ENCODE assay signal across 14 cellular contexts in the genomic region with DNA sequence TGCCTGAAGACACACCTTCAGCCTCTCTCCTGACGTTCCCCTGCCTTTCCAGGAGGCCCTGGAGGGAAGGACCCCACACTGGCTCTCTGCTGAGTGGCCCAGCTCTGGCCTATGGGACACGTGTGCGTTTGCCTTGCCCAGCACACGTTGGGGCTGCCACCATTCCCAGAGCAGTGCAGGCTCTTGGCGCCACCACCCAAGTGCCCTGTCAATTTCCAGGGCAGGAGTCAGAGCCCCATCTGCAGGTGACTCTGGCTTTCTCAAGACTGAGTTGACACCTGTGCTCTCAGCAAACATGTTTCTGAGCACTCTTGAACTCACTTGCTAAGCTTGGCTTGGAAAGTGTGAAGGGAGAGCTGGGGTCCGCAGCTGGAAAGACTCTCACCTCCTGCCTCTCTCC. TPM values are rescaled to one million over a fixed set of nuclear protein-coding genes. Genes with fewer than 3 reads are reported as not detected.
DNase-seq lines count a peak whose midpoint lies in the region; FAIRE-seq and TF ChIP-seq lines count a peak whose summit lies in the region.
"Had no signal": no experiment of that assay in that cellular context is flagged by ENCODE, and none has a peak within 500 bp of the region (broad histone marks: within the 10 kb centered on the region; RNA-seq: fewer than 3 reads in every experiment).

No MANE protein-coding gene starts in this region.

- CTCF ChIA-PET in activated CD4-positive, alpha-beta memory T cell treated with anti-CD3 and anti-CD28 coated beads for 36 hours (lab: Charles Lee), result interaction anchor here (4.7 kb wide), 1 partner anchor 74 kb away, joined by 38 read pairs; no protein-coding TSS in a partner anchor
- CTCF ChIA-PET in activated CD4-positive, alpha-beta memory T cell treated with anti-CD3 and anti-CD28 coated beads, Interleukin-2, amount 10 ng/mL, durations not matched to agents 7 days and 5 days (lab: Charles Lee), result no interaction called here

- no CpG with 5 or more reads among the region's 6 CpGs for WGBS in neuronal stem cell (ENCODE audit: extremely low coverage in 2 of 2, insufficient read length in 2 of 2, insufficient replicate concordance in 1 of 2), 2 donors

- H3K79me1 ChIP-seq in neuronal stem cell (ENCODE audit: low read depth, low read length), result no peaks in the 10 kb centered on the region

- H3K4me1 ChIP-seq in neuronal stem cell (ENCODE audit: control insufficient read depth in 2 of 2, insufficient read depth in 1 of 2, low read depth in 1 of 2, low read length in 2 of 2), result peaks cover 0 to 7% of the 10 kb centered on the region in 2 donors

- H3K4me1 Mint-ChIP-seq in activated CD4-positive, alpha-beta memory T cell treated with anti-CD3 and anti-CD28 coated beads for 36 hours (ENCODE audit: low read depth), result peaks cover 23% of the 10 kb centered on the region
- H3K4me1 Mint-ChIP-seq in activated CD4-positive, alpha-beta memory T cell treated with anti-CD3 and anti-CD28 coated beads, Interleukin-2, amount 10 ng/mL, durations not matched to agents 7 days and 5 days, result peaks cover 12% of the 10 kb centered on the region

- no peaks in the 10 kb centered on the region for H4K20me1 ChIP-seq in SU-DHL-6 (ENCODE audit: low read depth, low read length)

- peak; percentile 59 for TF ChIP-seq CTCF in GM13977 (IDR thresholded peaks at IDR 0.05; ENCODE audit: extremely low read depth, insufficient read depth, missing control alignments)
- TF ChIP-seq CTCF in SU-DHL-6 (IDR thresholded peaks at IDR 0.05; ENCODE audit: insufficient read depth, low read length, poor library complexity, severe bottlenecking), result peak; percentile 49

- H3K14ac ChIP-seq in neuronal stem cell (ENCODE audit: low read length), result peak overlapping the region; percentile 6

- H2BK120ac ChIP-seq in neuronal stem cell (ENCODE audit: low read depth, low read length), result no peak overlapping the region

- peak; percentile 42 for DNase-seq in activated CD4-positive, alpha-beta memory T cell treated with anti-CD3 and anti-CD28 coated beads for 36 hours
- no peak for DNase-seq in activated CD4-positive, alpha-beta memory T cell treated with anti-CD3 and anti-CD28 coated beads, Interleukin-2, amount 10 ng/mL, durations not matched to agents 7 days and 5 days
- DNase-seq in GM13977 (ENCODE audit: low spot score), result no peak
- no peak for DNase-seq in neuronal stem cell (ENCODE audit: low spot score)
- DNase-seq in NK-92 (lab: John Stamatoyannopoulos, UW; ENCODE audit: unreplicated experiment), result no peak
- DNase-seq in COLO829 (ENCODE audit: low spot score), result no peak
- no peak for DNase-seq in urothelium cell line (ENCODE audit: low spot score)
- DNase-seq: activated naive CD8-positive, alpha-beta T cell treated with anti-CD3 and anti-CD28 coated beads, Interleukin-2, amount 10 ng/mL, durations not matched to agents 7 days and 5 days; EL; KG1; NCI-H2081 treated with DMSO at 0.1 percent for 48 hours had no signal

- H3K9me2 ChIP-seq in SU-DHL-6 (replicated peaks; ENCODE audit: insufficient read depth, low read length), result no peaks in the 10 kb centered on the region

- POLR2A ChIA-PET in activated CD4-positive, alpha-beta memory T cell treated with anti-CD3 and anti-CD28 coated beads for 36 hours (lab: Charles Lee), result no interaction called here
- POLR2A ChIA-PET in activated CD4-positive, alpha-beta memory T cell treated with anti-CD3 and anti-CD28 coated beads, Interleukin-2, amount 10 ng/mL, durations not matched to agents 7 days and 5 days (lab: Charles Lee), result no interaction called here

- H3K27ac Mint-ChIP-seq in activated CD4-positive, alpha-beta memory T cell treated with anti-CD3 and anti-CD28 coated beads for 36 hours, result no peak overlapping the region
- no peak overlapping the region for H3K27ac Mint-ChIP-seq in activated CD4-positive, alpha-beta memory T cell treated with anti-CD3 and anti-CD28 coated beads, Interleukin-2, amount 10 ng/mL, durations not matched to agents 7 days and 5 days
- H3K27ac Mint-ChIP-seq: activated naive CD8-positive, alpha-beta T cell treated with anti-CD3 and anti-CD28 coated beads, Interleukin-2, amount 10 ng/mL, durations not matched to agents 7 days and 5 days; T-helper 1 cell treated with Interleukin-12 subunit alpha and Interleukin-12 subunit beta and Interleukin-4 antibody, amounts not matched to agents 30 μg/mL and 1 μg/mL, for 36 hours had no signal

- H2AFZ ChIP-seq in SU-DHL-6 (ENCODE audit: low read depth, low read length, severe bottlenecking) (no peak overlapping the region), neuronal stem cell (ENCODE audit: low read length) (no peak overlapping the region)

- no peak overlapping the region for H2BK15ac ChIP-seq in neuronal stem cell (ENCODE audit: low read length)

- H3K9me3 Mint-ChIP-seq in activated CD4-positive, alpha-beta memory T cell treated with anti-CD3 and anti-CD28 coated beads for 36 hours, result no peaks in the 10 kb centered on the region
- no peaks in the 10 kb centered on the region for H3K9me3 Mint-ChIP-seq in activated CD4-positive, alpha-beta memory T cell treated with anti-CD3 and anti-CD28 coated beads, Interleukin-2, amount 10 ng/mL, durations not matched to agents 7 days and 5 days
- H3K9me3 Mint-ChIP-seq: activated naive CD8-positive, alpha-beta T cell treated with anti-CD3 and anti-CD28 coated beads, Interleukin-2, amount 10 ng/mL, durations not matched to agents 7 days and 5 days; T-helper 1 cell treated with Interleukin-12 subunit alpha and Interleukin-12 subunit beta and Interleukin-4 antibody, amounts not matched to agents 30 μg/mL and 1 μg/mL, for 36 hours had no signal

- H3K9me3 ChIP-seq in SU-DHL-6 (ENCODE audit: insufficient read depth, low read length), result no peaks in the 10 kb centered on the region
- no peaks in the 10 kb centered on the region for H3K9me3 ChIP-seq in neuronal stem cell (replicated peaks in 1 of 2; ENCODE audit: control insufficient read depth in 2 of 2, insufficient read depth in 1 of 2, low read depth in 1 of 2, low read length in 2 of 2)

- H3K27me3 ChIP-seq in SU-DHL-6 (ENCODE audit: low read length) (no peaks in the 10 kb centered on the region), neuronal stem cell (ENCODE audit: control insufficient read depth in 3 of 3, insufficient read depth in 3 of 3, low read depth in 1 of 3, low read length in 3 of 3) (peaks cover 2 to 88% (median 15%) of the 10 kb centered on the region in 3 experiments)

- intact Hi-C loops in activated CD4-positive, alpha-beta memory T cell treated with anti-CD3 and anti-CD28 coated beads for 36 hours (cut with micrococcal nuclease), result loop anchor here (2.0 kb wide), 1 partner anchor 73 kb away; no protein-coding TSS in a partner anchor

- H2AK5ac ChIP-seq in neuronal stem cell (ENCODE audit: low read depth, low read length), result no peak overlapping the region

- H3F3A ChIP-seq in SU-DHL-6 (ENCODE audit: insufficient read depth), result peaks cover 12% of the 10 kb centered on the region

- H3K4me3 ChIP-seq in SU-DHL-6 (ENCODE audit: insufficient read depth, low read length, poor library complexity, severe bottlenecking), result no peak overlapping the region
- H3K4me3 ChIP-seq in neuronal stem cell (ENCODE audit: low read length in 2 of 2), result peak overlapping the region in 1 of 2 donors; percentile 57

- H3K4me3 Mint-ChIP-seq in activated CD4-positive, alpha-beta memory T cell treated with anti-CD3 and anti-CD28 coated beads for 36 hours, result no peak overlapping the region
- H3K4me3 Mint-ChIP-seq in activated CD4-positive, alpha-beta memory T cell treated with anti-CD3 and anti-CD28 coated beads, Interleukin-2, amount 10 ng/mL, durations not matched to agents 7 days and 5 days, result no peak overlapping the region
- H3K4me3 Mint-ChIP-seq: activated naive CD8-positive, alpha-beta T cell treated with anti-CD3 and anti-CD28 coated beads, Interleukin-2, amount 10 ng/mL, durations not matched to agents 7 days and 5 days; T-helper 1 cell treated with Interleukin-12 subunit alpha and Interleukin-12 subunit beta and Interleukin-4 antibody, amounts not matched to agents 30 μg/mL and 1 μg/mL, for 36 hours had no signal

- no peak overlapping the region for H4K91ac ChIP-seq in neuronal stem cell (ENCODE audit: low read depth, low read length, poor library complexity)

- H3K4me2 ChIP-seq in SU-DHL-6 (ENCODE audit: low read depth, low read length, poor library complexity, severe bottlenecking) (no peak overlapping the region), neuronal stem cell (ENCODE audit: insufficient read depth, low read length, poor library complexity, severe bottlenecking) (no peak overlapping the region)

- no peak for FAIRE-seq in urothelium cell line (lab: Jason Lieb, UNC)

- H2BK5ac ChIP-seq in neuronal stem cell (ENCODE audit: low read length), result no peak overlapping the region

- no peak overlapping the region for H4K8ac ChIP-seq in neuronal stem cell (ENCODE audit: low read depth, low read length)

- H3K27ac ChIP-seq in SU-DHL-6 (ENCODE audit: low read depth, low read length), result no peak overlapping the region
- H3K27ac ChIP-seq in neuronal stem cell (replicated peaks; ENCODE audit: low read length), result no peak overlapping the region

- H3K27me3 Mint-ChIP-seq in activated CD4-positive, alpha-beta memory T cell treated with anti-CD3 and anti-CD28 coated beads for 36 hours, result peaks cover 20% of the 10 kb centered on the region
- peaks cover 37% of the 10 kb centered on the region for H3K27me3 Mint-ChIP-seq in activated CD4-positive, alpha-beta memory T cell treated with anti-CD3 and anti-CD28 coated beads, Interleukin-2, amount 10 ng/mL, durations not matched to agents 7 days and 5 days

- H3K4ac ChIP-seq in neuronal stem cell (ENCODE audit: low read length), result no peak overlapping the region

- H2BK12ac ChIP-seq in neuronal stem cell (ENCODE audit: low read length), result no peak overlapping the region

- in situ Hi-C loops in GM13977 (cut with MboI; ENCODE audit: low pct_unique_long_range_greater_than_20kb, low sequenced_read_pairs, unreplicated experiment), result no loop called here

- peaks cover 11% of the 10 kb centered on the region for H3K79me2 ChIP-seq in SU-DHL-6 (ENCODE audit: insufficient read depth, low read length)

- peak overlapping the region; percentile 82 for H3K18ac ChIP-seq in neuronal stem cell (ENCODE audit: low read length)

- no peak overlapping the region for H3K23ac ChIP-seq in neuronal stem cell (ENCODE audit: low read depth, low read length, poor library complexity)

- H3K36me3 ChIP-seq in SU-DHL-6 (ENCODE audit: low read length) (peaks cover under 1% of the 10 kb centered on the region; the same call in 1 of the 2 replicates), neuronal stem cell (replicated peaks in 1 of 2; ENCODE audit: control insufficient read depth in 2 of 2, insufficient read depth in 2 of 2, low read length in 2 of 2) (no peaks in the 10 kb centered on the region)

- H3K9ac ChIP-seq in SU-DHL-6 (ENCODE audit: low read length) (no peak overlapping the region), neuronal stem cell (ENCODE audit: low read depth, low read length, poor library complexity) (no peak overlapping the region)

- H3K36me3 Mint-ChIP-seq in activated CD4-positive, alpha-beta memory T cell treated with anti-CD3 and anti-CD28 coated beads for 36 hours, result no peaks in the 10 kb centered on the region
- no peaks in the 10 kb centered on the region for H3K36me3 Mint-ChIP-seq in activated CD4-positive, alpha-beta memory T cell treated with anti-CD3 and anti-CD28 coated beads, Interleukin-2, amount 10 ng/mL, durations not matched to agents 7 days and 5 days (ENCODE audit: low read depth)
- H3K36me3 Mint-ChIP-seq: activated naive CD8-positive, alpha-beta T cell treated with anti-CD3 and anti-CD28 coated beads, Interleukin-2, amount 10 ng/mL, durations not matched to agents 7 days and 5 days had no signal

RNA-seq across cellular contexts. Expression of gene IRF8, which starts 4.7 kb away (rescaled TPM):
- total RNA-seq in activated CD4-positive, alpha-beta memory T cell treated with anti-CD3 and anti-CD28 coated beads for 36 hours, result 10 to 100 TPM; 41.7 to 43.1 TPM
- 1 to 10 TPM; 4.8 to 4.9 TPM for total RNA-seq in activated CD4-positive, alpha-beta memory T cell treated with anti-CD3 and anti-CD28 coated beads, Interleukin-2, amount 10 ng/mL, durations not matched to agents 7 days and 5 days
- 1.3 TPM for polyA plus RNA-seq in neuronal stem cell (2013, experiment 1 of 2)
- 1.5 TPM for polyA plus RNA-seq in neuronal stem cell (2013, experiment 2 of 2)
- polyA plus RNA-seq: AG04450 had no signal

Comparison
In these comparisons a context has a peak if more than half of its experiments do, and no peak if none do; other contexts are left out.
1. RNA of gene IRF8, which starts 4.7 kb away (total RNA-seq): 41.7 to 43.1 TPM in activated CD4-positive, alpha-beta memory T cell treated with anti-CD3 and anti-CD28 coated beads for 36 hours; 4.8 to 4.9 TPM in activated CD4-positive, alpha-beta memory T cell treated with anti-CD3 and anti-CD28 coated beads, Interleukin-2, amount 10 ng/mL, durations not matched to agents 7 days and 5 days; every median in the first group is over 4 times any median in the second.